8 cellular contexts compared by ENCODE assay signal in genomic region chr1:100881687-100882086, GRCh38.
"Had no signal": no experiment of that assay in that cellular context is flagged by ENCODE, and none has a peak within 500 bp of the region (broad histone marks: within the 10 kb centered on the region; RNA-seq: fewer than 3 reads in every experiment).

No MANE protein-coding gene starts in this region.

- H3K4me3 Mint-ChIP-seq: HFFc6 had no signal

- H3K9me3 ChIP-seq: HAP-1 had no signal

- DNase-seq: GOT3, H7, HFFc6, IMR-90, KG1 had no signal

- H3K4me3 ChIP-seq: HAP-1, K562 had no signal

- H3K4me1 ChIP-seq: HAP-1 had no signal

- H3K9me3 Mint-ChIP-seq: HFFc6 had no signal

- H3K27ac Mint-ChIP-seq: HFFc6 had no signal

- H3K36me3 ChIP-seq: HAP-1 had no signal

- ATAC-seq: HCT116, K562 had no signal
